Comparison of ENCODE assay signal across 10 cellular contexts in the genomic region with DNA sequence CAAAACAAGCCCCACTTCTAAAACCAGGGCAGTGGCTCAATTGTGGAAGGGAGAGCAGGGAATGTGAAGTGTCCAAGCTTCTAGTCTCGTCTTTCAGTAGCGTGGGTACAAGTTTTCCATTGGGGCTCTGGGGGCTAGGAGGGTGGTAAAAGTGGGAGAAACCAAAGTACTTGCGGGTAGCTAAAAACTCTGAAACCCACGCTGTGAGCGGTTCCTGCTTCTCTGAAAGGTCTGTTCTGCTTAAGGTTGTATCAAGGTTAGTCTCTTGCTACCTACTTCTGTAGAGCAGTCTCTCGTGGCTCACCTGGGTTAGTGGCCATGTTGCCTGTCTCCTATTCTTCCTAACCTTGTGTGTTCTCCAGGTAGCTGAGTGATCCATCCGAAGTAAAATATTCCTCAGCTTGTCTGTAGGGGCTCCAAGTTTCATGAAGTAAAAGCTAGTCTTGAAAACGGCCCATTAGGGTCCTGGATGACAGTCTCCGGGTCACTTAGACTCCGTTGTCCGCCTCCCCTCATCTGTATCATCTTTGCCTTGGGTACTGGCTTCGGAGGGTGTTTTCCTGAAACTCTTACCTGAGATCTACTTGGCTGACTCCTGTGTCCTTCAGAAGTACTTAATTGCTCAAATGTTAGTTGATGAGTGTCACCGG. TPM values are rescaled to one million over a fixed set of nuclear protein-coding genes. Genes with fewer than 3 reads are reported as not detected.
DNase-seq lines count a peak whose midpoint lies in the region; ATAC-seq, FAIRE-seq and TF ChIP-seq lines count a peak whose summit lies in the region.
"Had no signal": no experiment of that assay in that cellular context is flagged by ENCODE, and none has a peak within 500 bp of the region (broad histone marks: within the 10 kb centered on the region; RNA-seq: fewer than 3 reads in every experiment).

No MANE protein-coding gene starts in this region.

- peak overlapping the region; percentile 83 for H3K4me2 ChIP-seq in GM12878 (ENCODE audit: control insufficient read depth, insufficient read depth)
- H3K4me2 ChIP-seq in osteoblast (ENCODE audit: insufficient read depth, low read length) = peak overlapping the region; percentile 90

- H4K20me1 ChIP-seq in GM12878 (ENCODE audit: control insufficient read depth, insufficient read depth) (peaks cover 7% of the 10 kb centered on the region), osteoblast (ENCODE audit: insufficient read depth, low read length) (peaks cover 23% of the 10 kb centered on the region)

- WGBS in GM12878 (ENCODE audit: insufficient coverage, insufficient replicate concordance, low lambda C conversion rate, missing lambda C conversion rate) = 41% methylated on average over 13 of the region's 13 CpGs

- H3K36me3 Mint-ChIP-seq in Caco-2 (ENCODE audit: insufficient read depth, unreplicated experiment) (peaks cover 41% of the 10 kb centered on the region), HFFc6 (ENCODE audit: low read depth) (peaks cover 25% of the 10 kb centered on the region)

- RAD21 ChIA-PET in GM12878 (lab: Charles Lee; ENCODE audit: unreplicated experiment) = interaction anchor here (0.8 to 2.6 kb wide), 11 partner anchors 10 to 354 kb away, joined by 3 to 16 read pairs (median 5); no protein-coding TSS in a partner anchor

- SMC1A ChIA-PET in GM12878 (lab: Charles Lee; ENCODE audit: uncharacterized antibody, unreplicated experiment) = interaction anchor here (0.7 to 3.8 kb wide), 16 partner anchors 8 to 417 kb away, joined by 3 to 18 read pairs (median 5); no protein-coding TSS in a partner anchor

- POLR2A ChIA-PET in Caco-2 (lab: Charles Lee) = interaction anchor here (0.6 kb wide), 1 partner anchor 870 kb away, joined by 3 read pairs; no protein-coding TSS in a partner anchor
- POLR2A ChIA-PET in GM12878 (lab: Charles Lee) = interaction anchor here (1.0 to 4.6 kb wide), 10 partner anchors 9 to 339 kb away, joined by 3 to 32 read pairs (median 4); partner anchors contain the start of gene ZNF518B

- CTCF ChIA-PET in Caco-2 (lab: Charles Lee) = interaction anchor here (1.2 kb wide), 1 partner anchor 37 kb away, joined by 3 read pairs; no protein-coding TSS in a partner anchor
- CTCF ChIA-PET in GM12878 (lab: Yijun Ruan, JAX) = interaction anchor here (0.6 to 2.8 kb wide), 15 partner anchors 10 to 431 kb away, joined by 3 to 13 read pairs (median 4); no protein-coding TSS in a partner anchor

- H3K27ac Mint-ChIP-seq in Caco-2 (ENCODE audit: unreplicated experiment) = peak overlapping the region; percentile 99
- H3K27ac Mint-ChIP-seq in HFFc6 = peak overlapping the region; percentile 87; the same call in 1 of the 2 replicates

- peak; percentile 57 for FAIRE-seq in GM12878 (lab: Jason Lieb, UNC)

- H3K27ac ChIP-seq in GM12878 (ENCODE audit: control insufficient read depth, insufficient read depth) = peak overlapping the region; percentile 84
- peak overlapping the region; percentile 87 for H3K27ac ChIP-seq in osteoblast (ENCODE audit: low read depth, low read length)

- H3K79me2 ChIP-seq in GM12878 (ENCODE audit: control insufficient read depth, insufficient read depth, low read length) (peaks cover 28% of the 10 kb centered on the region), osteoblast (ENCODE audit: insufficient read depth, low read length) (peaks cover 28% of the 10 kb centered on the region)

- BruUV-seq in Caco-2 (replicated peaks; lab: Mats Ljungman, UMichigan) (no TSS peak), GM12878 (replicated peaks; lab: Mats Ljungman, UMichigan) (no TSS peak)

- DNase-seq in Caco-2 (no peak), HFFc6 (no peak), GM12878 (ENCODE audit: low read depth, low spot score) (peak; percentile 26), osteoblast (ENCODE audit: insufficient read length, low spot score, missing footprints) (no peak), 8988T (no peak), NCI-H128 (lab: John Stamatoyannopoulos, UW; ENCODE audit: unreplicated experiment) (no peak), NCI-H82 (lab: John Stamatoyannopoulos, UW) (no peak)
- DNase-seq: NCI-H2029 treated with DMSO at 0.1 percent for 48 hours had no signal

- H3K4me3 Mint-ChIP-seq in Caco-2 (ENCODE audit: unreplicated experiment) (peak overlapping the region; percentile 48), HFFc6 (peak overlapping the region; percentile 87)

- H3K36me3 ChIP-seq in Caco-2 (ENCODE audit: control insufficient read depth, insufficient read depth, low read length) (peaks cover 6% of the 10 kb centered on the region), GM12878 (ENCODE audit: control insufficient read depth in 2 of 2, insufficient read depth in 2 of 2, low read length in 1 of 2) (peaks cover 8 to 9% of the 10 kb centered on the region in 2 experiments), osteoblast (ENCODE audit: insufficient read depth, low read length) (peaks cover 23% of the 10 kb centered on the region)

- ATAC-seq in GM12878 (peak; percentile 2), HG02678 (IDR thresholded peaks at IDR 0.05; ENCODE audit: unreplicated experiment) (no peak)

- in situ Hi-C loops in GM12878 (cut with MboI) = no loop called here

- TF ChIP-seq POLR2A in GM12878 (IDR thresholded peaks at IDR 0.05; ENCODE audit: low read depth, low read length) = no peak

- TF ChIP-seq RAD21 in GM12878 (IDR thresholded peaks at IDR 0.05; ENCODE audit: insufficient read depth, low read depth, low read length) = no peak

- H3K4me1 Mint-ChIP-seq in Caco-2 (ENCODE audit: low read depth, unreplicated experiment) (peaks cover 30% of the 10 kb centered on the region), HFFc6 (ENCODE audit: low read depth) (peaks cover 41% of the 10 kb centered on the region)

- H3K27me3 Mint-ChIP-seq in Caco-2 (ENCODE audit: insufficient read depth, unreplicated experiment) = no peaks in the 10 kb centered on the region
- peaks cover 12% of the 10 kb centered on the region for H3K27me3 Mint-ChIP-seq in HFFc6 (ENCODE audit: insufficient read depth)

- H3K4me1 ChIP-seq in Caco-2 (peaks cover 23% of the 10 kb centered on the region), GM12878 (ENCODE audit: control insufficient read depth, insufficient read depth, low read length) (peaks cover 17% of the 10 kb centered on the region), osteoblast (ENCODE audit: insufficient read depth, low read length) (peaks cover 34% of the 10 kb centered on the region)

- no peak for TF ChIP-seq EP300 in GM12878 (IDR thresholded peaks at IDR 0.05; ENCODE audit: borderline replicate concordance in 1 of 2, control insufficient read depth in 1 of 2, low read depth in 2 of 2, low read length in 2 of 2)

- TF ChIP-seq CTCF in Caco-2 (IDR thresholded peaks at IDR 0.05; ENCODE audit: insufficient read depth in 1 of 2, low read depth in 1 of 2, low read length in 1 of 2, severe bottlenecking in 1 of 2, unreplicated experiment in 1 of 2) (no peak), HFFc6 (IDR thresholded peaks at IDR 0.05) (no peak), GM12878 (IDR thresholded peaks at IDR 0.05 in 2 of 3, conservative IDR thresholded peaks at IDR 0.05 in 1 of 3; ENCODE audit: control insufficient read depth in 2 of 3, extremely low read depth in 1 of 3, insufficient read depth in 1 of 3, low read depth in 3 of 3, low read length in 3 of 3) (no peak), osteoblast (IDR thresholded peaks at IDR 0.05; ENCODE audit: extremely low read depth, low read depth, low read length) (no peak)

- intact Hi-C loops in Caco-2 (cut with micrococcal nuclease; ENCODE audit: unreplicated experiment) (no loop called here), GM12878 (cut with micrococcal nuclease; ENCODE audit: unreplicated experiment) (no loop called here)

- H3K9me3 ChIP-seq in Caco-2 (no peaks in the 10 kb centered on the region), GM12878 (replicated peaks; ENCODE audit: control insufficient read depth, insufficient read depth, low read length) (no peaks in the 10 kb centered on the region), osteoblast (ENCODE audit: low read depth, low read length) (no peaks in the 10 kb centered on the region)

- peak overlapping the region; percentile 78 for H3K9ac ChIP-seq in GM12878 (ENCODE audit: control insufficient read depth, insufficient read depth, low read length)

- H3K9me3 Mint-ChIP-seq in Caco-2 (ENCODE audit: unreplicated experiment) = no peaks in the 10 kb centered on the region
- H3K9me3 Mint-ChIP-seq in HFFc6 = no peaks in the 10 kb centered on the region

- H3K4me3 ChIP-seq in Caco-2 (ENCODE audit: low read depth, low read length) (no peak overlapping the region), GM12878 (peak overlapping the region; percentile 83; the same call in 1 of the 2 replicates), osteoblast (ENCODE audit: insufficient read depth, low read length) (no peak overlapping the region)
- H3K4me3 ChIP-seq: lung had no signal

- peak overlapping the region; percentile 25 for H2AFZ ChIP-seq in GM12878 (ENCODE audit: control insufficient read depth, low read depth, low read length)
- no peak overlapping the region for H2AFZ ChIP-seq in osteoblast (ENCODE audit: low read length)

- no peaks in the 10 kb centered on the region for H3K27me3 ChIP-seq in Caco-2 (replicated peaks; ENCODE audit: control insufficient read depth, insufficient read depth, low read length)
- H3K27me3 ChIP-seq in GM12878 (replicated peaks in 1 of 2; ENCODE audit: control insufficient read depth in 2 of 2, insufficient read depth in 2 of 2, low read length in 1 of 2) = no peaks in the 10 kb centered on the region
- no peaks in the 10 kb centered on the region for H3K27me3 ChIP-seq in osteoblast (ENCODE audit: insufficient read depth, low read length)

TF ChIP-seq in GM12878, 131 proteins besides CTCF, POLR2A, EP300 and RAD21 (continues in another document):
- no peak for TF ChIP-seq IKZF1 (conservative IDR thresholded peaks at IDR 0.05)

RNA-seq across cellular contexts. Expression of gene WDR1, which starts 1.9 kb away (rescaled TPM):
- total RNA-seq in Caco-2 (2022) = 250 and 270 TPM in 2 replicates
- 100 to 1,000 TPM; 720 to 838 (median 782) TPM for total RNA-seq in HFFc6 (2021; fragmentation: NEBNext Ultra II Directional; extraction: Animal tissue kit (Norgen Biotek cat#: 25700))
- 70.7 and 75.4 TPM in 2 replicates for total RNA-seq in GM12878 (2013; cell fraction: nucleolus; rRNA removed)
- 250 and 290 TPM in 2 replicates for total RNA-seq in GM12878 (2014; rRNA removed)
- 202 and 221 TPM in 2 replicates for total RNA-seq in GM12878 (2014; rRNA removed; fragmentation: Illumina TruSeq; extraction: Trizol)
- 397 and 420 TPM in 2 replicates for total RNA-seq in GM12878 (2021)
- 99.8 TPM for polyA plus RNA-seq in GM12878 (2011; ENCODE audit: low read depth)
- polyA plus RNA-seq in GM12878 (2011; rRNA removed) = 297 and 322 TPM in 2 replicates
- polyA plus RNA-seq in GM12878 (2011; cell fraction: cytosol; rRNA removed) = 401 and 501 TPM in 2 replicates
- 291 and 412 TPM in 2 replicates for polyA plus RNA-seq in GM12878 (2011; cell fraction: nucleus; rRNA removed)
- 164 and 182 TPM in 2 replicates for polyA plus RNA-seq in GM12878 (2012)
- 289 and 325 TPM in 2 replicates for polyA plus RNA-seq in GM12878 (2014; fragmentation: Illumina TruSeq; extraction: Trizol)
- 10 to 100 TPM; 28.5 to 57.1 TPM for polyA plus RNA-seq in GM12878 (2014; fragmentation: Nextera tagmentation; extraction: Ambion mirVana)
- 276 and 292 TPM in 2 replicates for polyA plus RNA-seq in GM12878 (2014; rRNA removed)
- 100 to 1,000 TPM; 334 to 348 TPM for polyA plus RNA-seq in GM12878 (2016; fragmentation: Nextera tagmentation; extraction: Ambion mirVana)
- polyA minus RNA-seq in GM12878 (2011; rRNA and poly(A)+ RNA removed) = 278 and 351 TPM in 2 replicates
- polyA minus RNA-seq in GM12878 (2011; cell fraction: cytosol; rRNA and poly(A)+ RNA removed) = 100.0 and 127 TPM in 2 replicates
- 60.9 and 119 TPM in 2 replicates for polyA minus RNA-seq in GM12878 (2011; cell fraction: nucleus; rRNA and poly(A)+ RNA removed)
- 265 and 314 TPM in 2 replicates for total RNA-seq in osteoblast
